8 cellular contexts compared by ENCODE assay signal in genomic region chr21:44875341-44875740, GRCh38. TPM values are rescaled to one million over a fixed set of nuclear protein-coding genes. Genes with fewer than 3 reads are reported as not detected.
DNase-seq lines count a peak whose midpoint lies in the region; ATAC-seq and TF ChIP-seq lines count a peak whose summit lies in the region.

No MANE protein-coding gene starts in this region.

- no peak for DNase-seq in activated CD8-positive, alpha-beta memory T cell treated with anti-CD3 and anti-CD28 coated beads, Interleukin-2, amount 10 ng/mL, durations not matched to agents 7 days and 5 days
- DNase-seq in activated CD8-positive, alpha-beta memory T cell treated with anti-CD3 and anti-CD28 coated beads, Interleukin-2, amount 50 U/mL, for 48 hours: no peak
- DNase-seq in T-helper 2 cell treated with Interferon-gamma antibody and Interleukin-4, amounts not matched to agents 5 μg/mL and 100 μg/mL, for 36 hours (ENCODE audit: low spot score): peak; percentile 23
- DNase-seq in fibroblast of mammary gland (ENCODE audit: low read depth): peak; percentile 72
- no peak for DNase-seq in anterior cingulate cortex (lab: John Stamatoyannopoulos, UW)
- no peak for DNase-seq in stimulated activated CD4-positive, alpha-beta T cell treated with anti-CD3 and anti-CD28 coated beads, Interleukin-12 subunit alpha, Interleukin-12 subunit beta, amount 100 ng/mL, for 4 hours
- DNase-seq in NCI-H187 treated with DMSO at 0.1 percent for 48 hours (lab: John Stamatoyannopoulos, UW): no peak

- peak overlapping the region; percentile 82 for H3K4me3 Mint-ChIP-seq in activated CD8-positive, alpha-beta memory T cell treated with anti-CD3 and anti-CD28 coated beads, Interleukin-2, amount 10 ng/mL, durations not matched to agents 7 days and 5 days
- H3K4me3 Mint-ChIP-seq in T-helper 2 cell treated with Interferon-gamma antibody and Interleukin-4, amounts not matched to agents 5 μg/mL and 100 μg/mL, for 36 hours: peak overlapping the region; percentile 88

- TF ChIP-seq CTCF in fibroblast of mammary gland (conservative IDR thresholded peaks at IDR 0.05; ENCODE audit: control insufficient read depth, insufficient read depth, low read depth, low read length): peak; percentile 24

- H3K9me3 Mint-ChIP-seq in activated CD8-positive, alpha-beta memory T cell treated with anti-CD3 and anti-CD28 coated beads, Interleukin-2, amount 10 ng/mL, durations not matched to agents 7 days and 5 days (ENCODE audit: low read depth): no peaks in the 10 kb centered on the region
- no peaks in the 10 kb centered on the region for H3K9me3 Mint-ChIP-seq in T-helper 2 cell treated with Interferon-gamma antibody and Interleukin-4, amounts not matched to agents 5 μg/mL and 100 μg/mL, for 36 hours

- no peaks in the 10 kb centered on the region for H3K27me3 ChIP-seq in rectal smooth muscle tissue (ENCODE audit: control insufficient read depth, insufficient read depth, low read length)

- H3K36me3 ChIP-seq in rectal smooth muscle tissue (ENCODE audit: control insufficient read depth, insufficient read depth, low read length): no peaks in the 10 kb centered on the region

- H3K4me3 ChIP-seq in fibroblast of mammary gland (ENCODE audit: control insufficient read depth, low read depth, low read length) (no peak overlapping the region), rectal smooth muscle tissue (ENCODE audit: low read length) (peak overlapping the region; percentile 74)

- H3K9ac ChIP-seq in rectal smooth muscle tissue (ENCODE audit: low read length): no peak overlapping the region

- no peaks in the 10 kb centered on the region for H3K36me3 Mint-ChIP-seq in activated CD8-positive, alpha-beta memory T cell treated with anti-CD3 and anti-CD28 coated beads, Interleukin-2, amount 10 ng/mL, durations not matched to agents 7 days and 5 days
- peaks cover 7% of the 10 kb centered on the region for H3K36me3 Mint-ChIP-seq in T-helper 2 cell treated with Interferon-gamma antibody and Interleukin-4, amounts not matched to agents 5 μg/mL and 100 μg/mL, for 36 hours (ENCODE audit: low read depth)

- H3K27ac ChIP-seq in rectal smooth muscle tissue (ENCODE audit: low read depth, low read length): peak overlapping the region; percentile 90

- no peak for ATAC-seq in activated CD8-positive, alpha-beta memory T cell treated with anti-CD3 and anti-CD28 coated beads, Interleukin-2, amount 10 ng/mL, durations not matched to agents 7 days and 5 days

- no peaks in the 10 kb centered on the region for H3K27me3 Mint-ChIP-seq in activated CD8-positive, alpha-beta memory T cell treated with anti-CD3 and anti-CD28 coated beads, Interleukin-2, amount 10 ng/mL, durations not matched to agents 7 days and 5 days
- peaks cover 5% of the 10 kb centered on the region for H3K27me3 Mint-ChIP-seq in T-helper 2 cell treated with Interferon-gamma antibody and Interleukin-4, amounts not matched to agents 5 μg/mL and 100 μg/mL, for 36 hours (ENCODE audit: low read depth)

- CTCF ChIA-PET in activated CD8-positive, alpha-beta memory T cell treated with anti-CD3 and anti-CD28 coated beads, Interleukin-2, amount 10 ng/mL, durations not matched to agents 7 days and 5 days (lab: Charles Lee): interaction anchor here (0.8 to 6.2 kb wide), 15 partner anchors 9 to 721 kb away, joined by 3 to 56 read pairs (median 4); partner anchors contain the start of genes SUMO3 and UBE2G2

- H3K4me1 ChIP-seq in rectal smooth muscle tissue (ENCODE audit: control insufficient read depth, insufficient read depth, low read length): peaks cover 9% of the 10 kb centered on the region

- peak overlapping the region; percentile 90 for H3K27ac Mint-ChIP-seq in activated CD8-positive, alpha-beta memory T cell treated with anti-CD3 and anti-CD28 coated beads, Interleukin-2, amount 10 ng/mL, durations not matched to agents 7 days and 5 days
- H3K27ac Mint-ChIP-seq in T-helper 2 cell treated with Interferon-gamma antibody and Interleukin-4, amounts not matched to agents 5 μg/mL and 100 μg/mL, for 36 hours: peak overlapping the region; percentile 94

- peaks cover 32% of the 10 kb centered on the region for H3K4me1 Mint-ChIP-seq in activated CD8-positive, alpha-beta memory T cell treated with anti-CD3 and anti-CD28 coated beads, Interleukin-2, amount 10 ng/mL, durations not matched to agents 7 days and 5 days
- peaks cover 39% of the 10 kb centered on the region for H3K4me1 Mint-ChIP-seq in T-helper 2 cell treated with Interferon-gamma antibody and Interleukin-4, amounts not matched to agents 5 μg/mL and 100 μg/mL, for 36 hours (ENCODE audit: low read depth)

RNA-seq across cellular contexts. Expression of gene PTTG1IP, which starts 1.9 kb away (rescaled TPM):
- total RNA-seq in activated CD8-positive, alpha-beta memory T cell treated with anti-CD3 and anti-CD28 coated beads, Interleukin-2, amount 10 ng/mL, durations not matched to agents 7 days and 5 days: 10 to 100 TPM; 46.0 to 49.9 TPM

RNA-seq across cellular contexts. Expression of gene ITGB2, which starts 45.4 kb away (rescaled TPM):
- 100 to 1,000 TPM; 336 to 372 TPM for total RNA-seq in activated CD8-positive, alpha-beta memory T cell treated with anti-CD3 and anti-CD28 coated beads, Interleukin-2, amount 10 ng/mL, durations not matched to agents 7 days and 5 days

RNA-seq across cellular contexts. Expression of gene SUMO3, which starts 57.5 kb away (rescaled TPM):
- 10 to 100 TPM; 86.1 to 93.7 TPM for total RNA-seq in activated CD8-positive, alpha-beta memory T cell treated with anti-CD3 and anti-CD28 coated beads, Interleukin-2, amount 10 ng/mL, durations not matched to agents 7 days and 5 days

Comparison
In these comparisons a context has a peak if more than half of its experiments do, and no peak if none do; other contexts are left out.
1. DNase-seq: peak in T-helper 2 cell treated with Interferon-gamma antibody and Interleukin-4, amounts not matched to agents 5 μg/mL and 100 μg/mL, for 36 hours (single experiment) and fibroblast of mammary gland (single experiment); none in activated CD8-positive, alpha-beta memory T cell treated with anti-CD3 and anti-CD28 coated beads, Interleukin-2, amount 10 ng/mL, durations not matched to agents 7 days and 5 days (single experiment), activated CD8-positive, alpha-beta memory T cell treated with anti-CD3 and anti-CD28 coated beads, Interleukin-2, amount 50 U/mL, for 48 hours (single experiment), anterior cingulate cortex (0 of 58), stimulated activated CD4-positive, alpha-beta T cell treated with anti-CD3 and anti-CD28 coated beads, Interleukin-12 subunit alpha, Interleukin-12 subunit beta, amount 100 ng/mL, for 4 hours (single experiment) and NCI-H187 treated with DMSO at 0.1 percent for 48 hours (single experiment).